Comparison of ENCODE assay signal across 14 cellular contexts in the genomic region with DNA sequence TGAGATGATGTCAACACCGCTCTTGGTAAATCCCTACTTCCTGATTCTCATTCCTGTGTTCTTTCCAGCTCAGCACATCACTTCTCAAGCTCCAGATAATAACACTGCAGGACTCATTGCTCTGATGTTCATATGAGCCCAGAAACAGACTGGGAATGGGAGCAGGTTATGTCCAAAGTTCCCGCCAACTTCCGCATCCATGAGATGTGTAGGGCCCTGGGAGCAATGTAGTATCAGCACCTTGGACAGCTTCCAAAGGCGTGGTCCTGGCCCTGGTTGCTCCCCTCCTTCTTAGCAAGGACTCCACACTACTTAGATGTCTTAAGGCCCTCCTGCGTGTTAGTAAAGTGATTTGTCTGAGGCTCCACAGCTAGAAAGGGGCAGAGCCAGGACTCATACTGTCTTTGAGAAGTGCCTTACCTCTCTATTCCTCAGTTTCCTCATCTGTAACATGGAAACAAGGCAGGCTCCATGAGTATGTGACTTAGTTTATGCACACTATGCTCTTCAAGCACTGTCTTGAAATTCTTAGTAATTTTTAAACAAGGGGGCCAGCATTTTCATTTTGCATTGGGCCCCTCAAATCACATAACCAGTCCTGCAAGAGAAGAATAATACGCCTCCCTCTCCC. TPM values are rescaled to one million over a fixed set of nuclear protein-coding genes. Genes with fewer than 3 reads are reported as not detected.
DNase-seq lines count a peak whose midpoint lies in the region; TF ChIP-seq lines count a peak whose summit lies in the region.
"Had no signal": no experiment of that assay in that cellular context is flagged by ENCODE, and none has a peak within 500 bp of the region (broad histone marks: within the 10 kb centered on the region; RNA-seq: fewer than 3 reads in every experiment).

No MANE protein-coding gene starts in this region.

- no peaks in the 10 kb centered on the region for H3K36me3 ChIP-seq in GM23248 (ENCODE audit: low read depth)
- H3K36me3 ChIP-seq: spleen had no signal

- peaks cover 3% of the 10 kb centered on the region; the same call in 1 of the 2 replicates for H3K27me3 ChIP-seq in GM23248 (replicated peaks; ENCODE audit: insufficient read depth)

- in situ Hi-C loops in GM23248 (cut with MboI), result no loop called here

- no peaks in the 10 kb centered on the region for H3K9me2 ChIP-seq in GM23248 (ENCODE audit: insufficient read depth)

- H3K9me3 ChIP-seq in GM23248 (ENCODE audit: low read depth), result no peaks in the 10 kb centered on the region
- H3K9me3 ChIP-seq: spleen had no signal

- POLR2A ChIA-PET in RWPE1 (lab: Yijun Ruan, JAX; ENCODE audit: low non-redundant PET), result no interaction called here

- no peak overlapping the region for H3K27ac ChIP-seq in GM23248
- H3K27ac ChIP-seq in RWPE1, result no peak overlapping the region
- H3K27ac ChIP-seq: spleen had no signal

- TF ChIP-seq CTCF in RWPE1 (conservative IDR thresholded peaks at IDR 0.05; ENCODE audit: low read depth) (no peak), fibroblast of mammary gland (conservative IDR thresholded peaks at IDR 0.05; ENCODE audit: control insufficient read depth, insufficient read depth, low read depth, low read length) (no peak)

- H3K79me2 ChIP-seq in GM23248 (ENCODE audit: insufficient read depth), result no peaks in the 10 kb centered on the region

- DNase-seq in A172 (ENCODE audit: low spot score), result peak; percentile 47
- peak; percentile 18 for DNase-seq in GM23248
- DNase-seq in RWPE1 (ENCODE audit: low spot score), result peak; percentile 44
- DNase-seq in fibroblast of mammary gland (ENCODE audit: low read depth), result peak; percentile 8
- DNase-seq in GOT3 (lab: John Stamatoyannopoulos, UW), result no peak
- no peak for DNase-seq in cerebellar nuclear complex (lab: John Stamatoyannopoulos, UW)
- DNase-seq in occipital lobe (lab: John Stamatoyannopoulos, UW), result no peak
- no peak for DNase-seq in NCI-H187 (lab: John Stamatoyannopoulos, UW)
- DNase-seq: NCI-H1694, SHP77 treated with DMSO at 0.1 percent for 48 hours had no signal

- no peaks in the 10 kb centered on the region for H3K4me1 ChIP-seq in GM23248 (ENCODE audit: insufficient read depth)
- H3K4me1 ChIP-seq: spleen had no signal

- no peak overlapping the region for H3K4me2 ChIP-seq in GM23248 (ENCODE audit: unreplicated experiment)

- CTCF ChIA-PET in RWPE1 (lab: Yijun Ruan, JAX), result no interaction called here

- no peaks in the 10 kb centered on the region for H3F3A ChIP-seq in GM23248 (ENCODE audit: insufficient read depth)

- WGBS in GM23248 (ENCODE audit: low coverage in 1 of 2, low lambda C conversion rate in 2 of 2, missing lambda C conversion rate in 2 of 2), 2 experiments, result 71 to 72% methylated on average over 6 of the region's 6 CpGs

- no peaks in the 10 kb centered on the region for H4K20me1 ChIP-seq in GM23248 (ENCODE audit: insufficient read depth)

- H3K4me3 ChIP-seq in GM23248 (no peak overlapping the region), fibroblast of mammary gland (ENCODE audit: control insufficient read depth, low read depth, low read length) (no peak overlapping the region)
- H3K4me3 ChIP-seq: spleen had no signal

- no peak overlapping the region for H3K9ac ChIP-seq in GM23248

- no peak overlapping the region for H2AFZ ChIP-seq in GM23248

RNA-seq across cellular contexts. Expression of a gene that starts 27.9 kb away (rescaled TPM):
- total RNA-seq in A172 (2014; rRNA removed; shearing (Covaris generic)), result not detected in 2 replicates
- total RNA-seq in GM23248 (2014; rRNA removed; shearing (Covaris generic)), result not detected in 2 replicates
- polyA plus RNA-seq in GM23248 (2016; fragmentation: Nextera tagmentation; extraction: Ambion mirVana), result not detected in 2 replicates
- total RNA-seq in occipital lobe, result 61.1 TPM
- total RNA-seq: activated CD8-positive, alpha-beta memory T cell treated with anti-CD3 and anti-CD28 coated beads for 36 hours; CD4-positive, CD25-positive, alpha-beta regulatory T cell; glomerular endothelial cell had no signal
- polyA plus RNA-seq: CD4-positive, CD25-positive, alpha-beta regulatory T cell had no signal

Comparison
In these comparisons a context has a peak if more than half of its experiments do, and no peak if none do; other contexts are left out.
1. DNase-seq: peak in A172 (single experiment), GM23248 (single experiment), RWPE1 (single experiment) and fibroblast of mammary gland (single experiment); none in GOT3 (single experiment), cerebellar nuclear complex (0 of 2), occipital lobe (single experiment) and NCI-H187 (0 of 2).
2. RNA of a gene that starts 27.9 kb away (total RNA-seq): 61.1 TPM in occipital lobe (single experiment); not detected in A172 and not detected in GM23248; every median in the first group is over 10 times any median in the second.